ENCODE assay signal across 10 cellular contexts in genomic region chr21:41641821-41642368, GRCh38.
A peak's percentile ranks its signal among the peaks of the same experiment; 100 is the strongest.
DNase-seq lines count a peak whose midpoint lies in the region; ATAC-seq, FAIRE-seq and TF ChIP-seq lines count a peak whose summit lies in the region.
"Had no signal": no experiment of that assay in that cellular context is flagged by ENCODE, and none has a peak within 500 bp of the region (broad histone marks: within the 10 kb centered on the region; RNA-seq: fewer than 3 reads in every experiment).

No MANE protein-coding gene starts in this region.

- peaks cover 10% of the 10 kb centered on the region for H3K4me1 ChIP-seq in mesendoderm (ENCODE audit: control insufficient read depth, low read depth, low read length)

- no peak overlapping the region for H3K4me3 ChIP-seq in mesendoderm (ENCODE audit: low read length)

- H3K79me1 ChIP-seq in mesendoderm (ENCODE audit: low read length) = no peaks in the 10 kb centered on the region

- no peak for TF ChIP-seq CTCF in type B pancreatic cell (conservative IDR thresholded peaks at IDR 0.05)

- no peaks in the 10 kb centered on the region for H3K9me3 Mint-ChIP-seq in type B pancreatic cell
- H3K9me3 Mint-ChIP-seq in activated T-helper 17 cell treated with anti-CD3 and anti-CD28 coated beads, Interleukin-2, amount 50 U/mL, for 72 hours = no peaks in the 10 kb centered on the region
- H3K9me3 Mint-ChIP-seq: activated CD4-positive, alpha-beta T cell treated with anti-CD3 and anti-CD28 coated beads, Interleukin-2, amount 10 ng/mL, durations not matched to agents 24 days and 14 days had no signal

- H2BK15ac ChIP-seq in mesendoderm (replicated peaks; ENCODE audit: low read depth) = no peak overlapping the region

- no peak overlapping the region for H4K8ac ChIP-seq in mesendoderm (ENCODE audit: low read depth, low read length)

- no peaks in the 10 kb centered on the region for H3K36me3 Mint-ChIP-seq in type B pancreatic cell
- no peaks in the 10 kb centered on the region for H3K36me3 Mint-ChIP-seq in activated T-helper 17 cell treated with anti-CD3 and anti-CD28 coated beads, Interleukin-2, amount 50 U/mL, for 72 hours (ENCODE audit: low read depth)

- in situ Hi-C loops in G401 (cut with HindIII; ENCODE audit: low sequenced_read_pairs) = no loop called here

- H3K27ac Mint-ChIP-seq in type B pancreatic cell = no peak overlapping the region
- no peak overlapping the region for H3K27ac Mint-ChIP-seq in activated T-helper 17 cell treated with anti-CD3 and anti-CD28 coated beads, Interleukin-2, amount 50 U/mL, for 72 hours
- H3K27ac Mint-ChIP-seq: activated CD4-positive, alpha-beta T cell treated with anti-CD3 and anti-CD28 coated beads, Interleukin-2, amount 10 ng/mL, durations not matched to agents 24 days and 14 days had no signal

- H3K4me1 Mint-ChIP-seq in type B pancreatic cell (ENCODE audit: unreplicated experiment) = peaks cover 36% of the 10 kb centered on the region
- no peaks in the 10 kb centered on the region for H3K4me1 Mint-ChIP-seq in activated T-helper 17 cell treated with anti-CD3 and anti-CD28 coated beads, Interleukin-2, amount 50 U/mL, for 72 hours
- H3K4me1 Mint-ChIP-seq: activated CD4-positive, alpha-beta T cell treated with anti-CD3 and anti-CD28 coated beads, Interleukin-2, amount 10 ng/mL, durations not matched to agents 24 days and 14 days had no signal

- H3K27ac ChIP-seq in mesendoderm (ENCODE audit: low read depth, low read length) = no peak overlapping the region

- no peak overlapping the region for H3K4me2 ChIP-seq in mesendoderm (ENCODE audit: low read length)

- peak overlapping the region; percentile 18 for H3K56ac ChIP-seq in mesendoderm (ENCODE audit: low read length)

- no peak overlapping the region for H2AK5ac ChIP-seq in mesendoderm (ENCODE audit: low read length)

- peak overlapping the region; percentile 15 for H3K18ac ChIP-seq in mesendoderm (ENCODE audit: low read length)

- FAIRE-seq in HTR-8/SVneo (lab: Jason Lieb, UNC) = no peak

- H4K5ac ChIP-seq in mesendoderm (ENCODE audit: low read length) = no peak overlapping the region

- ATAC-seq in activated T-helper 17 cell treated with anti-CD3 and anti-CD28 coated beads, Interleukin-2, amount 50 U/mL, for 72 hours (replicated peaks) = no peak

- DNase-seq in HTR-8/SVneo (ENCODE audit: insufficient read length, low spot score) (peak; percentile 64), dedifferentiated amniotic fluid mesenchymal stem cell (ENCODE audit: extremely low spot score) (peak; percentile 93), mesendoderm (peak; percentile 80), type B pancreatic cell (ENCODE audit: extremely low spot score, unreplicated experiment) (no peak), cerebellar nuclear complex (lab: John Stamatoyannopoulos, UW) (no peak), G401 (ENCODE audit: low spot score) (no peak)
- no peak for DNase-seq in activated CD8-positive, alpha-beta memory T cell treated with anti-CD3 and anti-CD28 coated beads, Interleukin-2, amount 50 U/mL, for 4 hours
- DNase-seq: activated CD4-positive, alpha-beta T cell treated with anti-CD3 and anti-CD28 coated beads, Interleukin-2, amount 10 ng/mL, durations not matched to agents 24 days and 14 days; hippocampal formation had no signal

- no peaks in the 10 kb centered on the region for H3K27me3 ChIP-seq in mesendoderm (ENCODE audit: insufficient read depth, low read length, poor library complexity)

- no CpG with 5 or more reads among the region's 11 CpGs for WGBS in mesendoderm (ENCODE audit: extremely low coverage, insufficient coverage, low lambda C conversion rate)

- peak overlapping the region; percentile 36 for H3K4me3 Mint-ChIP-seq in type B pancreatic cell
- H3K4me3 Mint-ChIP-seq in activated T-helper 17 cell treated with anti-CD3 and anti-CD28 coated beads, Interleukin-2, amount 50 U/mL, for 72 hours = no peak overlapping the region
- H3K4me3 Mint-ChIP-seq: activated CD4-positive, alpha-beta T cell treated with anti-CD3 and anti-CD28 coated beads, Interleukin-2, amount 10 ng/mL, durations not matched to agents 24 days and 14 days had no signal

- H3K9ac ChIP-seq in mesendoderm (ENCODE audit: low read length) = no peak overlapping the region

- H2BK120ac ChIP-seq in mesendoderm (ENCODE audit: low read depth, low read length) = no peak overlapping the region

- peak overlapping the region; percentile 25 for H2BK5ac ChIP-seq in mesendoderm (ENCODE audit: low read length)

- H3K23ac ChIP-seq in mesendoderm (ENCODE audit: low read length) = no peak overlapping the region

- H3K4ac ChIP-seq in mesendoderm (ENCODE audit: low read depth, low read length) = no peak overlapping the region

- peaks cover 5% of the 10 kb centered on the region for H3K27me3 Mint-ChIP-seq in type B pancreatic cell
- H3K27me3 Mint-ChIP-seq in activated T-helper 17 cell treated with anti-CD3 and anti-CD28 coated beads, Interleukin-2, amount 50 U/mL, for 72 hours = peaks cover 32% of the 10 kb centered on the region

- H3K36me3 ChIP-seq in mesendoderm (ENCODE audit: control insufficient read depth, insufficient read depth, low read length) = no peaks in the 10 kb centered on the region

- no peaks in the 10 kb centered on the region for H3K79me2 ChIP-seq in mesendoderm (ENCODE audit: control insufficient read depth, insufficient read depth, low read length)

Comparison
In these comparisons a context has a peak if more than half of its experiments do, and no peak if none do; other contexts are left out.
1. DNase-seq: peak in HTR-8/SVneo (single experiment), dedifferentiated amniotic fluid mesenchymal stem cell (single experiment) and mesendoderm (single experiment); none in type B pancreatic cell (single experiment), cerebellar nuclear complex (0 of 2), G401 (single experiment) and activated CD8-positive, alpha-beta memory T cell treated with anti-CD3 and anti-CD28 coated beads, Interleukin-2, amount 50 U/mL, for 4 hours (single experiment).